8 cellular contexts compared by ENCODE assay signal in the genomic region with DNA sequence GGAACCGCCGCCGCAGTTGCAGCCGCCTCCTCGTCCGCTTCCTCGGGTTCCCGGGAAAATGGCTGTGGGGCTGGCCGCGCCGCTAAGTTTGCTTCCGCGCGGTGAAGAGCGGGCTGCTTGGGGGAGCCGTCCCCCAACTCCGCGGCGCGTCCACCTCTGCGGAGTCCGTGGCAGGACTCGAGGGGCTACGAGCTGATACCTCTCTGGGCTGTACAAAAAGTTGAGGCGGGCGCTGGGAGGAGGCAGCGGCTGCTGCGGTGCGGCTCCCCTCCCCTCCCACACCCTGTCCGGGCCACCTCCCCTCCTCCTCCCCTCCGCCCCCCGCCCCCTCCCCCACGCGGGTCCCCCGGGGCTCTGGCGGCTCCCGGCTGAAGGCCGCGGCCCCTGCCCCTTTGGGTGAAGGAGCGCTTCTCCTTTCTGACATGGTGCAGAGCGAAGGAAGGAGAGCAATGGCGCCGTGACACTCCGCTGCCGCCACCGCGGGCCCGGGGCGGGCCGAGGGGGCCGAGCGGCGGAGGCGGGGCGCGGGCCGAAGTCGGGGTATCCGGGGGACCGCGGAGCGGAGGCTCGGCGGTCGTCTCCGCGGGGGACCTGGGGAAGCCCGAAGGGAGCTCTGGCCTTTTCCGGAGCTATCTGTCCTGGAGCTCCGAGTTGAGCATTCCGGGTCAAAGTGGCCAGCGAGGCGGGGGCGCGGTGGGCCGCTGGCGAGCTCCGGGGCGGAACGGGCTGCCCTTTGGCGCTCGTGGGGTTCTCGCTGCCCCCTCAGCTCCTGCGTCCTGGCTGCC. TPM values are rescaled to one million over a fixed set of nuclear protein-coding genes. Genes with fewer than 3 reads are reported as not detected.
A peak's percentile ranks its signal among the peaks of the same experiment; 100 is the strongest.
DNase-seq lines count a peak whose midpoint lies in the region; ATAC-seq and TF ChIP-seq lines count a peak whose summit lies in the region.

No MANE protein-coding gene starts in this region.

- peaks cover 22 to 37% of the 10 kb centered on the region in 2 donors for H3K36me3 Mint-ChIP-seq in CD4-positive, alpha-beta memory T cell
- peaks cover 8% of the 10 kb centered on the region for H3K36me3 Mint-ChIP-seq in activated naive CD4-positive, alpha-beta T cell treated with anti-CD3 and anti-CD28 coated beads, Interleukin-2, amount 50 U/mL, for 24 hours
- peaks cover 24% of the 10 kb centered on the region for H3K36me3 Mint-ChIP-seq in osteocyte (ENCODE audit: unreplicated experiment)

- no TSS peak for BruUV-seq in Panc1 (replicated peaks; lab: Mats Ljungman, UMichigan)

- no peaks in the 10 kb centered on the region for H3K9me3 Mint-ChIP-seq in CD4-positive, alpha-beta memory T cell
- H3K9me3 Mint-ChIP-seq in activated naive CD4-positive, alpha-beta T cell treated with anti-CD3 and anti-CD28 coated beads, Interleukin-2, amount 50 U/mL, for 24 hours, result no peaks in the 10 kb centered on the region
- no peaks in the 10 kb centered on the region for H3K9me3 Mint-ChIP-seq in osteocyte (ENCODE audit: unreplicated experiment)

- peaks cover 59% of the 10 kb centered on the region for H3K4me1 ChIP-seq in CD4-positive, alpha-beta memory T cell (ENCODE audit: insufficient read depth, low read length)
- H3K4me1 ChIP-seq in Panc1 (ENCODE audit: control insufficient read depth, insufficient read depth, low read length) (peaks cover 7% of the 10 kb centered on the region; the same call in 1 of the 2 replicates), cardiac muscle cell (ENCODE audit: low read depth) (peaks cover 22% of the 10 kb centered on the region)

- no peaks in the 10 kb centered on the region for H3K9me3 ChIP-seq in CD4-positive, alpha-beta memory T cell (ENCODE audit: control insufficient read depth in 1 of 2, low read length in 2 of 2)
- H3K9me3 ChIP-seq in Panc1 (ENCODE audit: control insufficient read depth, insufficient read depth, low read depth, low read length) (no peaks in the 10 kb centered on the region), cardiac muscle cell (ENCODE audit: low read depth) (no peaks in the 10 kb centered on the region)

- peak overlapping the region; percentile 73 for H3K27ac ChIP-seq in CD4-positive, alpha-beta memory T cell (ENCODE audit: low read depth, low read length)
- H3K27ac ChIP-seq in Panc1 (ENCODE audit: low read length) (peak overlapping the region; percentile 80), cardiac muscle cell (peak overlapping the region; percentile 79)

- CTCF ChIA-PET in CD4-positive, alpha-beta memory T cell (lab: Charles Lee; ENCODE audit: partially characterized antibody), result interaction anchor here (1.0 to 1.6 kb wide), 6 partner anchors 13 to 96 kb away, joined by 3 to 6 read pairs (median 5); a partner anchor contains a TSS
- CTCF ChIA-PET in Panc1 (lab: Charles Lee), result no interaction called here

- peak overlapping the region; percentile 89 to 90 for H3K4me3 ChIP-seq in CD4-positive, alpha-beta memory T cell (ENCODE audit: low read length in 2 of 2)
- H3K4me3 ChIP-seq in Panc1 (ENCODE audit: low read depth in 2 of 2, low read length in 2 of 2) (peak overlapping the region; percentile 86 to 99), cardiac muscle cell (peak overlapping the region; percentile 89)

- no peaks in the 10 kb centered on the region for H3K27me3 ChIP-seq in CD4-positive, alpha-beta memory T cell (ENCODE audit: insufficient read depth, low read length)
- H3K27me3 ChIP-seq in Panc1 (ENCODE audit: control insufficient read depth, insufficient read depth, low read length), result no peaks in the 10 kb centered on the region
- H3K27me3 ChIP-seq in cardiac muscle cell, result no peaks in the 10 kb centered on the region

- in situ Hi-C loops in Panc1 (cut with HindIII; ENCODE audit: low pct_unique_long_range_greater_than_20kb, low sequenced_read_pairs), result no loop called here

- peaks cover 22% of the 10 kb centered on the region for H3K36me3 ChIP-seq in CD4-positive, alpha-beta memory T cell (ENCODE audit: insufficient read depth, low read length)
- H3K36me3 ChIP-seq in Panc1 (ENCODE audit: control insufficient read depth, insufficient read depth, low read length) (peaks cover 18% of the 10 kb centered on the region), cardiac muscle cell (peaks cover 11% of the 10 kb centered on the region)

- DNase-seq in CD4-positive, alpha-beta memory T cell, result peak; percentile 34 to 65 (median 36)
- no peak for DNase-seq in Panc1 (ENCODE audit: low read depth, low spot score)
- DNase-seq in cardiac muscle cell (ENCODE audit: low read depth in 1 of 2, low spot score in 1 of 2), result peak in 1 of 2 donors; percentile 44
- no peak for DNase-seq in osteocyte (ENCODE audit: extremely low spot score, unreplicated experiment)
- no peak for DNase-seq in NCI-H1105 (lab: John Stamatoyannopoulos, UW)
- no peak for DNase-seq in NCI-H510A (lab: John Stamatoyannopoulos, UW)

- peak overlapping the region in 6 of 7 donors; percentile 89 to 97 (median 95) for H3K27ac Mint-ChIP-seq in CD4-positive, alpha-beta memory T cell
- peak overlapping the region; percentile 93 for H3K27ac Mint-ChIP-seq in activated naive CD4-positive, alpha-beta T cell treated with anti-CD3 and anti-CD28 coated beads, Interleukin-2, amount 50 U/mL, for 24 hours
- H3K27ac Mint-ChIP-seq in osteocyte (ENCODE audit: unreplicated experiment), result peak overlapping the region; percentile 96

- no peaks in the 10 kb centered on the region for H3K27me3 Mint-ChIP-seq in CD4-positive, alpha-beta memory T cell
- no peaks in the 10 kb centered on the region for H3K27me3 Mint-ChIP-seq in activated naive CD4-positive, alpha-beta T cell treated with anti-CD3 and anti-CD28 coated beads, Interleukin-2, amount 50 U/mL, for 24 hours
- no peaks in the 10 kb centered on the region for H3K27me3 Mint-ChIP-seq in osteocyte (ENCODE audit: unreplicated experiment)

- TF ChIP-seq CTCF in Panc1 (IDR thresholded peaks at IDR 0.05) (no peak), cardiac muscle cell (IDR thresholded peaks at IDR 0.05; ENCODE audit: low read depth, low read length) (no peak), osteocyte (IDR thresholded peaks at IDR 0.05) (no peak)

- peak; percentile 14 for ATAC-seq in GM21723 (IDR thresholded peaks at IDR 0.05; ENCODE audit: unreplicated experiment)
- ATAC-seq in Panc1, result peak; percentile 39

- peaks cover 26 to 61% (median 31%) of the 10 kb centered on the region in 4 donors for H3K4me1 Mint-ChIP-seq in CD4-positive, alpha-beta memory T cell
- H3K4me1 Mint-ChIP-seq in activated naive CD4-positive, alpha-beta T cell treated with anti-CD3 and anti-CD28 coated beads, Interleukin-2, amount 50 U/mL, for 24 hours, result peaks cover 56% of the 10 kb centered on the region
- H3K4me1 Mint-ChIP-seq in osteocyte (ENCODE audit: unreplicated experiment), result peaks cover 31% of the 10 kb centered on the region

- POLR2A ChIA-PET in CD4-positive, alpha-beta memory T cell (lab: Charles Lee; ENCODE audit: partially characterized antibody), result interaction anchor here (0.9 to 4.5 kb wide), 35 partner anchors 9 to 1950 kb away, joined by 3 to 91 read pairs (median 9); a partner anchor contains a TSS
- POLR2A ChIA-PET in Panc1 (lab: Charles Lee), result no interaction called here

- intact Hi-C loops in CD4-positive, alpha-beta memory T cell (cut with micrococcal nuclease), result loop anchor here (1.0 kb wide), 5 partner anchors 32 to 128 kb away; a partner anchor contains a TSS
- intact Hi-C loops in Panc1 (cut with micrococcal nuclease; ENCODE audit: unreplicated experiment), result no loop called here

- peak overlapping the region; percentile 95 to 99 (median 98) for H3K4me3 Mint-ChIP-seq in CD4-positive, alpha-beta memory T cell
- peak overlapping the region; percentile 96 for H3K4me3 Mint-ChIP-seq in activated naive CD4-positive, alpha-beta T cell treated with anti-CD3 and anti-CD28 coated beads, Interleukin-2, amount 50 U/mL, for 24 hours
- peak overlapping the region; percentile 93 for H3K4me3 Mint-ChIP-seq in osteocyte (ENCODE audit: unreplicated experiment)

RNA-seq across cellular contexts. Expression of a gene that starts 0.7 kb away (rescaled TPM):
- 10 to 100 TPM; 80.0 to 84.1 TPM for total RNA-seq in CD4-positive, alpha-beta memory T cell
- 10 to 100 TPM; 12.8 to 37.5 TPM for polyA plus RNA-seq in CD4-positive, alpha-beta memory T cell
- 11.4 TPM for total RNA-seq in Panc1 (2021; ENCODE audit: unreplicated experiment)
- 4.6 TPM for polyA plus RNA-seq in Panc1 (2012; ENCODE audit: insufficient read length)
- 7.6 and 14.7 TPM in 2 replicates for total RNA-seq in cardiac muscle cell
- 27.0 and 30.7 TPM in 2 replicates for polyA plus RNA-seq in cardiac muscle cell
- 19.1 and 22.7 TPM in 2 replicates for total RNA-seq in osteocyte

RNA-seq across cellular contexts. Expression of a gene that starts 54.4 kb away (rescaled TPM):
- total RNA-seq in CD4-positive, alpha-beta memory T cell, result 100 to 1,000 TPM; 133 to 138 TPM
- 100 to 1,000 TPM; 167 to 180 TPM for polyA plus RNA-seq in CD4-positive, alpha-beta memory T cell
- total RNA-seq in Panc1 (2021; ENCODE audit: unreplicated experiment) (159 TPM), cardiac muscle cell (74.0 and 102 TPM in 2 replicates), osteocyte (143 and 156 TPM in 2 replicates)
- 68.1 TPM for polyA plus RNA-seq in Panc1 (2012; ENCODE audit: insufficient read length)
- 235 and 279 TPM in 2 replicates for polyA plus RNA-seq in cardiac muscle cell

Comparison
In these comparisons a context has a peak if more than half of its experiments do, and no peak if none do; other contexts are left out.
1. DNase-seq: peak in CD4-positive, alpha-beta memory T cell (5 of 5); none in Panc1 (single experiment), osteocyte (single experiment), NCI-H1105 (single experiment) and NCI-H510A (single experiment).
2. Peak in every context shown above with its lines, with median percentiles within 50 percentile points of each other: H3K27ac ChIP-seq, H3K4me3 ChIP-seq, H3K27ac Mint-ChIP-seq and H3K4me3 Mint-ChIP-seq.